In genomic region chr20:7571521-7572065, GRCh38 we compare ENCODE assay signal across 2 cellular contexts.
TF ChIP-seq lines count a peak whose summit lies in the region.

No MANE protein-coding gene starts in this region.

TF ChIP-seq in SK-N-SH treated with all-trans-retinoic acid at 6 μM for 48 hours, 23 proteins besides CTCF, POLR2A, EP300 and RAD21 (continued from another document):
- TF ChIP-seq PATZ1 (CRISPR knock-in tag; IDR thresholded peaks at IDR 0.05; ENCODE audit: borderline replicate concordance) (no peak), TSHZ2 (CRISPR knock-in tag; IDR thresholded peaks at IDR 0.05) (no peak), ZNF8 (CRISPR knock-in tag; IDR thresholded peaks at IDR 0.05) (no peak)

TF ChIP-seq in GM23338, 12 proteins besides CTCF, POLR2A, EP300 and RAD21 (continued from another document):
- TF ChIP-seq ZNF462 (CRISPR knock-in tag; IDR thresholded peaks at IDR 0.05): no peak
- TF ChIP-seq ZNF331 (CRISPR knock-in tag; IDR thresholded peaks at IDR 0.05; ENCODE audit: low read depth): no peak
- no peak for TF ChIP-seq CREB1 (CRISPR knock-in tag; IDR thresholded peaks at IDR 0.05; ENCODE audit: low read depth)
